In genomic region chr20:32227316-32227715, GRCh38 we compare ENCODE assay signal across 22 cellular contexts. TPM values are rescaled to one million over a fixed set of nuclear protein-coding genes. Genes with fewer than 3 reads are reported as not detected.
DNase-seq lines count a peak whose midpoint lies in the region; ATAC-seq, FAIRE-seq and TF ChIP-seq lines count a peak whose summit lies in the region.
"Had no signal": no experiment of that assay in that cellular context is flagged by ENCODE, and none has a peak within 500 bp of the region (broad histone marks: within the 10 kb centered on the region; RNA-seq: fewer than 3 reads in every experiment).

No MANE protein-coding gene starts in this region.

- peaks cover 9 to 38% of the 10 kb centered on the region in 2 donors for H3K36me3 Mint-ChIP-seq in activated T-cell treated with anti-CD3 and anti-CD28 coated beads, Interleukin-2, amount 50 U/mL, for 72 hours (ENCODE audit: insufficient read depth in 2 of 2)
- H3K36me3 Mint-ChIP-seq in nephron progenitor cell (ENCODE audit: low read depth) = peaks cover 59% of the 10 kb centered on the region

- intact Hi-C loops in body of pancreas (cut with DNase I) = no loop called here
- intact Hi-C loops in transverse colon (cut with DNase I; ENCODE audit: low total_unique reads) = no loop called here

- H3K4me1 ChIP-seq in body of pancreas (peaks cover 49% of the 10 kb centered on the region), mucosa of rectum (ENCODE audit: control insufficient read depth in 2 of 2, insufficient read depth in 2 of 2, low read length in 2 of 2) (peaks cover 32 to 52% of the 10 kb centered on the region in 2 donors), transverse colon (peaks cover 2 to 54% (median 37%) of the 10 kb centered on the region in 4 donors)
- H3K4me1 ChIP-seq: A549 had no signal

- H3K36me3 ChIP-seq in body of pancreas (replicated peaks in 1 of 2; ENCODE audit: insufficient read depth in 1 of 2, low read depth in 2 of 2) (peaks cover 0 to 7% of the 10 kb centered on the region in 2 donors), mucosa of rectum (ENCODE audit: control insufficient read depth in 2 of 2, insufficient read depth in 2 of 2, low read length in 2 of 2) (peaks cover 28 to 54% of the 10 kb centered on the region in 2 donors), transverse colon (peaks cover 0 to 16% (median 5%) of the 10 kb centered on the region in 4 donors)

- TF ChIP-seq CTCF in body of pancreas (IDR thresholded peaks at IDR 0.05) (no peak), transverse colon (IDR thresholded peaks at IDR 0.05) (no peak), nephron progenitor cell (IDR thresholded peaks at IDR 0.05) (no peak), GM20000 (IDR thresholded peaks at IDR 0.05; ENCODE audit: extremely low read depth, missing control alignments) (no peak)

- H3K9me3 Mint-ChIP-seq in activated T-cell treated with anti-CD3 and anti-CD28 coated beads, Interleukin-2, amount 50 U/mL, for 72 hours = no peaks in the 10 kb centered on the region
- H3K9me3 Mint-ChIP-seq in nephron progenitor cell = no peaks in the 10 kb centered on the region

- WGBS in body of pancreas, 2 donors = 34 to 40% methylated on average over 6 of the region's 6 CpGs
- 59 to 63% methylated on average over 5 to 6 of the region's 6 CpGs for WGBS in transverse colon (ENCODE audit: low coverage in 1 of 2), 2 donors

- H3K4me3 Mint-ChIP-seq in activated T-cell treated with anti-CD3 and anti-CD28 coated beads, Interleukin-2, amount 50 U/mL, for 72 hours = no peak overlapping the region
- H3K4me3 Mint-ChIP-seq in nephron progenitor cell = no peak overlapping the region
- H3K4me3 Mint-ChIP-seq: activated CD8-positive, alpha-beta memory T cell treated with anti-CD3 and anti-CD28 coated beads, Interleukin-2, amount 10 ng/mL, durations not matched to agents 7 days and 5 days had no signal

- no peak for TF ChIP-seq EP300 in transverse colon (IDR thresholded peaks at IDR 0.05; ENCODE audit: low read depth)

- H3K27me3 Mint-ChIP-seq in activated T-cell treated with anti-CD3 and anti-CD28 coated beads, Interleukin-2, amount 50 U/mL, for 72 hours (ENCODE audit: low read depth) = no peaks in the 10 kb centered on the region
- H3K27me3 Mint-ChIP-seq in nephron progenitor cell (ENCODE audit: low read depth, poor library complexity) = no peaks in the 10 kb centered on the region
- H3K27me3 Mint-ChIP-seq: activated CD8-positive, alpha-beta memory T cell treated with anti-CD3 and anti-CD28 coated beads, Interleukin-2, amount 10 ng/mL, durations not matched to agents 7 days and 5 days had no signal

- H3K4me1 Mint-ChIP-seq in activated T-cell treated with anti-CD3 and anti-CD28 coated beads, Interleukin-2, amount 50 U/mL, for 72 hours (ENCODE audit: low read depth) = peaks cover 18% of the 10 kb centered on the region
- no peaks in the 10 kb centered on the region for H3K4me1 Mint-ChIP-seq in nephron progenitor cell

- in situ Hi-C loops in transverse colon (cut with MboI; ENCODE audit: low pct_ligation_motif_present in 1 of 4, low pct_unique_long_range_greater_than_20kb in 1 of 4, low sequenced_read_pairs in 3 of 4) = no loop called here

- no peaks in the 10 kb centered on the region for H3K9me3 ChIP-seq in body of pancreas
- no peaks in the 10 kb centered on the region for H3K9me3 ChIP-seq in mucosa of rectum (ENCODE audit: control insufficient read depth in 2 of 2, low read length in 2 of 2)
- H3K9me3 ChIP-seq in transverse colon = no peaks in the 10 kb centered on the region
- H3K9me3 ChIP-seq: A549, SK-N-SH had no signal

- no peaks in the 10 kb centered on the region for H3K27me3 ChIP-seq in body of pancreas
- no peaks in the 10 kb centered on the region for H3K27me3 ChIP-seq in mucosa of rectum (ENCODE audit: control insufficient read depth in 2 of 2, insufficient read depth in 2 of 2, low read length in 2 of 2)
- H3K27me3 ChIP-seq in transverse colon = no peaks in the 10 kb centered on the region

- ATAC-seq in activated T-cell treated with anti-CD3 and anti-CD28 coated beads, Interleukin-2, amount 50 U/mL, for 72 hours (replicated peaks in 1 of 2) = no peak
- peak; percentile 27 for ATAC-seq in body of pancreas
- ATAC-seq: A549; activated CD8-positive, alpha-beta memory T cell treated with anti-CD3 and anti-CD28 coated beads, Interleukin-2, amount 10 ng/mL, durations not matched to agents 7 days and 5 days had no signal

- FAIRE-seq in GM12892 (lab: Jason Lieb, UNC) = no peak
- FAIRE-seq: A549, islet of Langerhans had no signal

- peak overlapping the region; percentile 11 for H3K27ac Mint-ChIP-seq in activated T-cell treated with anti-CD3 and anti-CD28 coated beads, Interleukin-2, amount 50 U/mL, for 72 hours
- no peak overlapping the region for H3K27ac Mint-ChIP-seq in nephron progenitor cell
- H3K27ac Mint-ChIP-seq: activated CD8-positive, alpha-beta memory T cell treated with anti-CD3 and anti-CD28 coated beads, Interleukin-2, amount 10 ng/mL, durations not matched to agents 7 days and 5 days had no signal

- no peak for DNase-seq in activated T-cell treated with anti-CD3 and anti-CD28 coated beads, Interleukin-2, amount 50 U/mL, for 72 hours
- DNase-seq in activated T-cell treated with anti-CD3 and anti-CD28 coated beads, Interleukin-2, amount 50 U/mL, for 48 hours = no peak
- peak in 2 of 4 donors; percentile 25 to 55 for DNase-seq in body of pancreas
- DNase-seq in transverse colon = peak; percentile 64
- DNase-seq in nephron progenitor cell = no peak
- no peak for DNase-seq in GM20000 (ENCODE audit: low spot score)
- no peak for DNase-seq in GM12892 (ENCODE audit: insufficient read length)
- DNase-seq: activated CD4-positive, CD25-positive, alpha-beta regulatory T cell treated with anti-CD3 and anti-CD28 coated beads, Interleukin-2, amount 50 U/mL, for 72 hours; activated CD8-positive, alpha-beta memory T cell treated with anti-CD3 and anti-CD28 coated beads, Interleukin-2, amount 10 ng/mL, durations not matched to agents 7 days and 5 days; activated gamma-delta T cell; aorta; midbrain; NCI-H1694; NCI-H2227 treated with DMSO at 0.1 percent for 48 hours; PC-9; SK-N-SH; stimulated activated CD4-positive, alpha-beta T cell treated with anti-CD3 and anti-CD28 coated beads, Interleukin-2, amount 100 ng/mL, for 48 hours; T1000 had no signal

- peak overlapping the region; percentile 46 to 70 for H3K9ac ChIP-seq in mucosa of rectum (ENCODE audit: low read depth in 1 of 2, low read length in 2 of 2)
- H3K9ac ChIP-seq: SK-N-SH had no signal

- H3K4me3 ChIP-seq in body of pancreas (no peak overlapping the region), mucosa of rectum (ENCODE audit: low read length in 2 of 2) (peak overlapping the region; percentile 8 to 54), transverse colon (no peak overlapping the region)
- H3K4me3 ChIP-seq: A549, PC-9 had no signal

- H3K27ac ChIP-seq in body of pancreas (peak overlapping the region; percentile 74 to 89 (median 79)), mucosa of rectum (ENCODE audit: low read depth in 2 of 2, low read length in 2 of 2) (peak overlapping the region; percentile 91 to 95), transverse colon (peak overlapping the region; percentile 79 to 90 (median 89))
- H3K27ac ChIP-seq: A549, C4-2B, PC-9 had no signal

- TF ChIP-seq POLR2A in body of pancreas (IDR thresholded peaks at IDR 0.05) = no peak
- TF ChIP-seq POLR2A in transverse colon (IDR thresholded peaks at IDR 0.05) = peak; percentile 3
- no peak for TF ChIP-seq POLR2A in GM12892 (IDR thresholded peaks at IDR 0.05; ENCODE audit: low read depth, low read length)

RNA-seq across cellular contexts. Expression of gene POFUT1, which starts 19.6 kb away (rescaled TPM):
- 10 to 100 TPM; 59.7 to 63.2 TPM for total RNA-seq in activated T-cell treated with anti-CD3 and anti-CD28 coated beads, Interleukin-2, amount 50 U/mL, for 72 hours
- total RNA-seq in body of pancreas (10 to 100 TPM; 12.2 to 23.6 TPM), transverse colon (10 to 100 TPM; 13.8 to 96.1 (median 49.6) TPM)
- polyA plus RNA-seq in GM12892 (2012; ENCODE audit: missing spikeins) = 13.8 TPM

RNA-seq across cellular contexts. Expression of gene PLAGL2, which starts 19.8 kb away (rescaled TPM):
- 100 to 1,000 TPM in 1 of 2 donors, 10 to 100 TPM in 1; 98.8 to 107 TPM for total RNA-seq in activated T-cell treated with anti-CD3 and anti-CD28 coated beads, Interleukin-2, amount 50 U/mL, for 72 hours
- total RNA-seq in body of pancreas = 1 to 10 TPM; 4.6 to 5.2 TPM
- total RNA-seq in transverse colon = 10 to 100 TPM in 2 of 4 donors, 1 to 10 TPM in 2; 6.6 to 24.9 (median 11.8) TPM
- polyA plus RNA-seq in GM12892 (2012; ENCODE audit: missing spikeins) = 10.4 TPM

RNA-seq across cellular contexts. Expression of gene KIF3B, which starts 50.1 kb away (rescaled TPM):
- total RNA-seq in activated T-cell treated with anti-CD3 and anti-CD28 coated beads, Interleukin-2, amount 50 U/mL, for 72 hours = 10 to 100 TPM; 30.3 to 37.9 TPM
- total RNA-seq in body of pancreas = 10 to 100 TPM; 23.1 to 28.3 TPM
- total RNA-seq in transverse colon = 10 to 100 TPM; 26.6 to 46.5 (median 37.5) TPM
- polyA plus RNA-seq in GM12892 (2012; ENCODE audit: missing spikeins) = 13.7 TPM

Comparison
In these comparisons a context has a peak if more than half of its experiments do, and no peak if none do; other contexts are left out.
1. H3K4me3 ChIP-seq: peak in mucosa of rectum (2 of 2); none in body of pancreas (0 of 2) and transverse colon (0 of 4).
2. Peak in every context shown above with its lines, with median percentiles within 50 percentile points of each other: H3K27ac ChIP-seq.